In the genomic region with DNA sequence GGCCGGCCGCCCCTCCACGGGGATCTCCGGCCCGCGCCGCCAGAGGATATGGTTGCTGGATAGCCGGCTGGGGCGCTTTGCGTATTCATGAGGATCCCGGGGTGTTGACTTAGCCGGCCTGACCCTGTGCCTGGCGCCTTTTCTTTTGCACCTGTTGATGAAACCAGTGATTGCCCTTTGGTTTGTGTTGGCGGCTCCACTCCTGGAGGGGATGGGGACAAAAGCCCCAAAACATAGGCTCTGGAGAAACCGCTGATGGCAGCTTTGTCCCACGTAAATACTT, we compare ENCODE assay signal across 8 cellular contexts. TPM values are rescaled to one million over a fixed set of nuclear protein-coding genes. Genes with fewer than 3 reads are reported as not detected.
A peak's percentile ranks its signal among the peaks of the same experiment; 100 is the strongest.
DNase-seq lines count a peak whose midpoint lies in the region; ATAC-seq and TF ChIP-seq lines count a peak whose summit lies in the region.

No MANE protein-coding gene starts in this region.

- H3K9me3 ChIP-seq in MG63 (no peaks in the 10 kb centered on the region), heart left ventricle (no peaks in the 10 kb centered on the region), psoas muscle (no peaks in the 10 kb centered on the region)

- TF ChIP-seq CTCF in GM06990 (IDR thresholded peaks at IDR 0.05; ENCODE audit: insufficient read depth, low read length, poor library complexity, severe bottlenecking) (no peak), heart left ventricle (IDR thresholded peaks at IDR 0.05) (no peak), psoas muscle (IDR thresholded peaks at IDR 0.05) (no peak)

- H3K4me3 ChIP-seq in GM06990 (replicated peaks; ENCODE audit: low read depth, low read length) (peak overlapping the region; percentile 85), MG63 (peak overlapping the region; percentile 77), heart left ventricle (peak overlapping the region; percentile 63 to 100 (median 94)), psoas muscle (peak overlapping the region; percentile 97)

- peaks cover 44% of the 10 kb centered on the region for H3K4me1 Mint-ChIP-seq in activated T-helper 2 cell treated with anti-CD3 and anti-CD28 coated beads, Interferon-gamma antibody, Interleukin-2, Interleukin-4, amounts not matched to agents 10 μg/mL and 5 μg/mL and 100 μg/mL, durations not matched to agents 14 hours and 24 hours and 36 hours (ENCODE audit: low read depth)

- ATAC-seq in GM21717 (IDR thresholded peaks at IDR 0.05; ENCODE audit: unreplicated experiment) (peak; percentile 51), heart left ventricle (peak in 3 of 4 donors; percentile 33 to 50 (median 37)), psoas muscle (peak; percentile 21 to 54 (median 47))

- H3K4me1 ChIP-seq in heart left ventricle (peaks cover 0 to 48% (median 12%) of the 10 kb centered on the region in 12 donors), psoas muscle (peaks cover 10% of the 10 kb centered on the region)

- H3K9me3 Mint-ChIP-seq in activated T-helper 2 cell treated with anti-CD3 and anti-CD28 coated beads, Interferon-gamma antibody, Interleukin-2, Interleukin-4, amounts not matched to agents 10 μg/mL and 5 μg/mL and 100 μg/mL, durations not matched to agents 14 hours and 24 hours and 36 hours: no peaks in the 10 kb centered on the region

- H3K27me3 ChIP-seq in GM06990 (replicated peaks; ENCODE audit: control insufficient read depth, insufficient read depth, low read length) (no peaks in the 10 kb centered on the region), MG63 (no peaks in the 10 kb centered on the region), heart left ventricle (no peaks in the 10 kb centered on the region), psoas muscle (ENCODE audit: insufficient read depth in 3 of 3, low read length in 2 of 3) (no peaks in the 10 kb centered on the region)

- no peaks in the 10 kb centered on the region for H3K36me3 Mint-ChIP-seq in activated T-helper 2 cell treated with anti-CD3 and anti-CD28 coated beads, Interferon-gamma antibody, Interleukin-2, Interleukin-4, amounts not matched to agents 10 μg/mL and 5 μg/mL and 100 μg/mL, durations not matched to agents 14 hours and 24 hours and 36 hours (ENCODE audit: low read depth)

- peak overlapping the region; percentile 88 for H3K4me3 Mint-ChIP-seq in activated T-helper 2 cell treated with anti-CD3 and anti-CD28 coated beads, Interferon-gamma antibody, Interleukin-2, Interleukin-4, amounts not matched to agents 10 μg/mL and 5 μg/mL and 100 μg/mL, durations not matched to agents 14 hours and 24 hours and 36 hours (ENCODE audit: low read depth)

- WGBS in heart left ventricle, 4 donors: 5 to 24% (median 6%) methylated on average over 3 to 16 of the region's 16 CpGs
- whole genome bisulfite sequencing in psoas muscle, 3 donors: 3 to 8% (median 4%) methylated on average over 16 of the region's 16 CpGs

- DNase-seq in GM06990 (ENCODE audit: extremely low read depth, insufficient read length): no peak
- DNase-seq in MG63: peak; percentile 41
- peak; percentile 26 for DNase-seq in activated T-helper 2 cell treated with anti-CD3 and anti-CD28 coated beads, Interferon-gamma antibody, Interleukin-2, Interleukin-4, amounts not matched to agents 10 μg/mL and 5 μg/mL and 100 μg/mL, durations not matched to agents 14 hours and 24 hours and 36 hours (ENCODE audit: low spot score)
- peak in 4 of 5 donors; percentile 38 to 74 (median 50) for DNase-seq in heart left ventricle
- peak in 1 of 2 donors; percentile 44 for DNase-seq in psoas muscle
- no peak for DNase-seq in T1000 (lab: John Stamatoyannopoulos, UW)
- no peak for DNase-seq in NCI-H2196 treated with DMSO at 0.1 percent for 48 hours (lab: John Stamatoyannopoulos, UW; ENCODE audit: unreplicated experiment)

- peaks cover 10% of the 10 kb centered on the region for H3K27me3 Mint-ChIP-seq in activated T-helper 2 cell treated with anti-CD3 and anti-CD28 coated beads, Interferon-gamma antibody, Interleukin-2, Interleukin-4, amounts not matched to agents 10 μg/mL and 5 μg/mL and 100 μg/mL, durations not matched to agents 14 hours and 24 hours and 36 hours (ENCODE audit: low read depth)

- TF ChIP-seq POLR2A in heart left ventricle (IDR thresholded peaks at IDR 0.05): no peak

- H3K36me3 ChIP-seq in GM06990 (ENCODE audit: control insufficient read depth, insufficient read depth, low read length) (no peaks in the 10 kb centered on the region), MG63 (peaks cover 17% of the 10 kb centered on the region), heart left ventricle (no peaks in the 10 kb centered on the region), psoas muscle (ENCODE audit: insufficient read depth in 1 of 2, low read depth in 1 of 2) (no peaks in the 10 kb centered on the region)

- intact Hi-C loops in activated T-helper 2 cell treated with anti-CD3 and anti-CD28 coated beads, Interferon-gamma antibody, Interleukin-2, Interleukin-4, amounts not matched to agents 10 μg/mL and 5 μg/mL and 100 μg/mL, durations not matched to agents 14 hours and 24 hours and 36 hours (cut with micrococcal nuclease): loop anchor here (1.0 to 5.0 kb wide), 4 partner anchors 44 to 665 kb away; no protein-coding TSS in a partner anchor
- intact Hi-C loops in heart left ventricle (cut with DNase I): loop anchor here in 8 of 10 donors (2.0 to 5.0 kb wide), 7 partner anchors 45 to 90 kb away; no protein-coding TSS in a partner anchor
- intact Hi-C loops in psoas muscle (cut with DNase I): loop anchor here in 1 of 2 donors (2.0 to 5.0 kb wide), 2 partner anchors 60 to 89 kb away; no protein-coding TSS in a partner anchor

- peak overlapping the region; percentile 80 for H3K27ac Mint-ChIP-seq in activated T-helper 2 cell treated with anti-CD3 and anti-CD28 coated beads, Interferon-gamma antibody, Interleukin-2, Interleukin-4, amounts not matched to agents 10 μg/mL and 5 μg/mL and 100 μg/mL, durations not matched to agents 14 hours and 24 hours and 36 hours

- H3K27ac ChIP-seq in heart left ventricle: peak overlapping the region in 10 of 12 donors; percentile 63 to 92 (median 78)
- H3K27ac ChIP-seq in psoas muscle: peak overlapping the region; percentile 71

RNA-seq across cellular contexts. Expression of a gene that starts 0.6 kb away (rescaled TPM):
- total RNA-seq in MG63 (2014; rRNA removed; shearing (Covaris generic); ENCODE audit: low replicate concordance): 21.8 and 35.5 TPM in 2 replicates
- total RNA-seq in activated T-helper 2 cell treated with anti-CD3 and anti-CD28 coated beads, Interferon-gamma antibody, Interleukin-2, Interleukin-4, amounts not matched to agents 10 μg/mL and 5 μg/mL and 100 μg/mL, durations not matched to agents 14 hours and 24 hours and 36 hours: 21.5 and 23.6 TPM in 2 replicates
- total RNA-seq in heart left ventricle (10 to 100 TPM in 8 of 9 donors, 1 to 10 TPM in 1; 7.5 to 27.0 (median 18.2) TPM), psoas muscle (10 to 100 TPM in 2 of 4 donors, 1 to 10 TPM in 2; 2.6 to 30.2 (median 12.4) TPM)
- polyA plus RNA-seq in heart left ventricle (10 to 100 TPM; 15.0 to 25.8 TPM), psoas muscle (1 to 10 TPM; 3.2 to 8.1 (median 6.1) TPM)

Comparison
In these comparisons a context has a peak if more than half of its experiments do, and no peak if none do; other contexts are left out.
1. DNase-seq: peak in MG63 (single experiment), activated T-helper 2 cell treated with anti-CD3 and anti-CD28 coated beads, Interferon-gamma antibody, Interleukin-2, Interleukin-4, amounts not matched to agents 10 μg/mL and 5 μg/mL and 100 μg/mL, durations not matched to agents 14 hours and 24 hours and 36 hours (single experiment) and heart left ventricle (4 of 5); none in GM06990 (single experiment), T1000 (single experiment) and NCI-H2196 treated with DMSO at 0.1 percent for 48 hours (single experiment).
2. Peak in every context shown above with its lines, with median percentiles within 50 percentile points of each other: H3K4me3 ChIP-seq and ATAC-seq.